Comparison of ENCODE assay signal across 14 cellular contexts in genomic region chr3:5115506-5116162, GRCh38. TPM values are rescaled to one million over a fixed set of nuclear protein-coding genes. Genes with fewer than 3 reads are reported as not detected.
DNase-seq lines count a peak whose midpoint lies in the region; ATAC-seq and TF ChIP-seq lines count a peak whose summit lies in the region.
"Had no signal": no experiment of that assay in that cellular context is flagged by ENCODE, and none has a peak within 500 bp of the region (broad histone marks: within the 10 kb centered on the region; RNA-seq: fewer than 3 reads in every experiment).

No MANE protein-coding gene starts in this region.

- H4K20me1 ChIP-seq in KMS-11 (ENCODE audit: insufficient read depth) (no peaks in the 10 kb centered on the region), osteoblast (ENCODE audit: insufficient read depth, low read length) (no peaks in the 10 kb centered on the region)

- H3K27me3 ChIP-seq in KMS-11 (ENCODE audit: insufficient read depth, low read depth) (no peaks in the 10 kb centered on the region), osteoblast (ENCODE audit: insufficient read depth, low read length) (no peaks in the 10 kb centered on the region), testis (no peaks in the 10 kb centered on the region)
- H3K27me3 ChIP-seq: heart right ventricle had no signal

- TF ChIP-seq POLR2A in testis (IDR thresholded peaks at IDR 0.05) = no peak

- H3K79me2 ChIP-seq in KMS-11 (ENCODE audit: insufficient read depth, low read depth) = no peaks in the 10 kb centered on the region
- H3K79me2 ChIP-seq in osteoblast (ENCODE audit: insufficient read depth, low read length) = no peaks in the 10 kb centered on the region

- peak; percentile 66 for ATAC-seq in GM18861 (IDR thresholded peaks at IDR 0.05; ENCODE audit: unreplicated experiment)
- ATAC-seq in SK-N-SH treated with all-trans-retinoic acid at 6 μM for 48 hours = no peak

- peak overlapping the region; percentile 36; the same call in 1 of the 2 replicates for H2AFZ ChIP-seq in KMS-11 (ENCODE audit: low read depth)
- peak overlapping the region; percentile 72 for H2AFZ ChIP-seq in osteoblast (ENCODE audit: low read length)

- H3K27ac ChIP-seq in HEK293 (ENCODE audit: extremely low read depth, low read depth, low read length) (no peak overlapping the region), KMS-11 (peak overlapping the region; percentile 54; the same call in 1 of the 2 replicates), osteoblast (ENCODE audit: low read depth, low read length) (no peak overlapping the region), substantia nigra (ENCODE audit: low read depth, low read length, poor library complexity, severe bottlenecking) (no peak overlapping the region), testis (no peak overlapping the region)
- H3K27ac ChIP-seq: heart right ventricle had no signal

- DNase-seq in osteoblast (ENCODE audit: insufficient read length, low spot score, missing footprints) (peak; percentile 85), GM19240 (ENCODE audit: insufficient read length, low spot score) (no peak), substantia nigra (lab: John Stamatoyannopoulos, UW) (no peak), testis (no peak)
- DNase-seq: activated naive CD4-positive, alpha-beta T cell treated with Interleukin-2 at 50 U/mL for 16 hours; CD4-positive, alpha-beta T cell; heart right ventricle; naive B cell; NCI-H2029 treated with DMSO at 0.1 percent for 48 hours had no signal

- no peaks in the 10 kb centered on the region for H3K9me3 ChIP-seq in HEK293 (ENCODE audit: control insufficient read depth, insufficient read depth, low read depth, low read length)
- no peaks in the 10 kb centered on the region for H3K9me3 ChIP-seq in osteoblast (ENCODE audit: low read depth, low read length)
- no peaks in the 10 kb centered on the region for H3K9me3 ChIP-seq in testis
- H3K9me3 ChIP-seq: HAP-1, heart right ventricle had no signal

- no peak overlapping the region for H3K9ac ChIP-seq in KMS-11

- H3K4me2 ChIP-seq in KMS-11 (peak overlapping the region; percentile 11; the same call in 1 of the 2 replicates), osteoblast (ENCODE audit: insufficient read depth, low read length) (peak overlapping the region; percentile 45)

- H3K4me1 ChIP-seq in HEK293 (ENCODE audit: control insufficient read depth, insufficient read depth, low read length) = no peaks in the 10 kb centered on the region
- peaks cover 15% of the 10 kb centered on the region for H3K4me1 ChIP-seq in KMS-11 (ENCODE audit: low read depth, poor library complexity, severe bottlenecking)
- no peaks in the 10 kb centered on the region for H3K4me1 ChIP-seq in osteoblast (ENCODE audit: insufficient read depth, low read length)
- no peaks in the 10 kb centered on the region for H3K4me1 ChIP-seq in testis
- H3K4me1 ChIP-seq: HAP-1, heart right ventricle had no signal

- CTCF ChIA-PET in HEK293 (lab: Yijun Ruan, JAX) = interaction anchor here (1.2 kb wide), 1 partner anchor 404 kb away, joined by 3 read pairs; no protein-coding TSS in a partner anchor

- intact Hi-C loops in testis (cut with DNase I; ENCODE audit: low total_unique reads) = no loop called here

- TF ChIP-seq CTCF in HEK293 (tag by site-specific recombination; IDR thresholded peaks at IDR 0.05) = no peak
- TF ChIP-seq CTCF in KMS-11 (conservative IDR thresholded peaks at IDR 0.05; ENCODE audit: low read depth, low read length) = no peak
- no peak for TF ChIP-seq CTCF in osteoblast (IDR thresholded peaks at IDR 0.05; ENCODE audit: extremely low read depth, low read depth, low read length)
- no peak for TF ChIP-seq CTCF in testis (IDR thresholded peaks at IDR 0.05)

- WGBS in testis, 2 donors = 59 to 62% methylated on average over 6 of the region's 6 CpGs

- H3K36me3 ChIP-seq in HEK293 (ENCODE audit: control insufficient read depth in 2 of 2, insufficient read depth in 1 of 2, low read length in 2 of 2) (no peaks in the 10 kb centered on the region), KMS-11 (ENCODE audit: insufficient read depth) (no peaks in the 10 kb centered on the region), osteoblast (ENCODE audit: insufficient read depth, low read length) (no peaks in the 10 kb centered on the region), testis (ENCODE audit: low read depth, missing control alignments) (no peaks in the 10 kb centered on the region)
- H3K36me3 ChIP-seq: HAP-1, heart right ventricle had no signal

- no peak overlapping the region for H3K4me3 ChIP-seq in HEK293 (ENCODE audit: low read depth, low read length)
- no peak overlapping the region for H3K4me3 ChIP-seq in KMS-11 (IDR thresholded peaks at IDR 0.05; ENCODE audit: insufficient read depth, low read depth, low read length)
- no peak overlapping the region for H3K4me3 ChIP-seq in osteoblast (ENCODE audit: insufficient read depth, low read length)
- H3K4me3 ChIP-seq in testis = no peak overlapping the region
- H3K4me3 ChIP-seq: HAP-1, heart right ventricle had no signal

- POLR2A ChIA-PET in HEK293 (lab: Yijun Ruan, JAX) = no interaction called here

TF ChIP-seq in HEK293, 187 proteins besides CTCF, POLR2A, EP300 and RAD21 (continues in another document):
- TF ChIP-seq ZFP69B (tag by site-specific recombination; IDR thresholded peaks at IDR 0.05) (peak; percentile 46; the same call in 1 of the 2 replicates), ZNF248 (tag by site-specific recombination; IDR thresholded peaks at IDR 0.05) (no peak), ZNF544 (tag by site-specific recombination; IDR thresholded peaks at IDR 0.05) (no peak), KLF1 (tag by site-specific recombination; IDR thresholded peaks at IDR 0.05) (peak; percentile 72), ZNF843 (tag by site-specific recombination; IDR thresholded peaks at IDR 0.05) (peak; percentile 21; the same call in 1 of the 2 replicates), ZNF626 (tag by site-specific recombination; IDR thresholded peaks at IDR 0.05) (no peak), PRDM1 (tag by site-specific recombination; IDR thresholded peaks at IDR 0.05) (peak; percentile 81), SALL2 (tag by site-specific recombination; IDR thresholded peaks at IDR 0.05; ENCODE audit: borderline replicate concordance) (no peak), HOXD13 (CRISPR knock-in tag; IDR thresholded peaks at IDR 0.05; ENCODE audit: borderline replicate concordance) (no peak), ZNF211 (tag by site-specific recombination; IDR thresholded peaks at IDR 0.05; ENCODE audit: low read depth) (no peak), ZNF394 (tag by site-specific recombination; IDR thresholded peaks at IDR 0.05; ENCODE audit: borderline replicate concordance) (no peak), ZNF133 (tag by site-specific recombination; IDR thresholded peaks at IDR 0.05) (0 out of 2 replicates have a peak, but pooled peaks have one; percentile 20)

TF ChIP-seq in SK-N-SH treated with all-trans-retinoic acid at 6 μM for 48 hours, 23 proteins besides CTCF, POLR2A, EP300 and RAD21:
- no peak for TF ChIP-seq TSHZ2 (CRISPR knock-in tag; IDR thresholded peaks at IDR 0.05)
- no peak for TF ChIP-seq ZNF70 (CRISPR knock-in tag; IDR thresholded peaks at IDR 0.05)
- TF ChIP-seq CSDC2 (CRISPR knock-in tag; IDR thresholded peaks at IDR 0.05) = no peak
- TF ChIP-seq ZNF565 (CRISPR knock-in tag; conservative IDR thresholded peaks at IDR 0.05; ENCODE audit: low read depth) = no peak
- TF ChIP-seq RARB (CRISPR knock-in tag; IDR thresholded peaks at IDR 0.05) = no peak
- TF ChIP-seq GLIS3 (CRISPR knock-in tag; IDR thresholded peaks at IDR 0.05) = no peak
- TF ChIP-seq ZFP30 (CRISPR knock-in tag; IDR thresholded peaks at IDR 0.05) = no peak
- no peak for TF ChIP-seq ESRRG (CRISPR knock-in tag; IDR thresholded peaks at IDR 0.05)
- TF ChIP-seq POU6F1 (CRISPR knock-in tag; IDR thresholded peaks at IDR 0.05; ENCODE audit: borderline replicate concordance, low read depth) = no peak
TF ChIP-seq in SK-N-SH treated with all-trans-retinoic acid at 6 μM for 48 hours: peak in this region for 0.

RNA-seq across cellular contexts. Expression of gene ARL8B, which starts 6.5 kb away (rescaled TPM):
- total RNA-seq in osteoblast (90.8 and 96.9 TPM in 2 replicates), testis (10 to 100 TPM; 50.1 to 54.5 TPM)
- 60.4 TPM for polyA plus RNA-seq in testis (ENCODE audit: insufficient read depth, low read depth, low replicate concordance)
